ENCODE assay signal across 9 cellular contexts in genomic region chr14:105484069-105484996, GRCh38. TPM values are rescaled to one million over a fixed set of nuclear protein-coding genes. Genes with fewer than 3 reads are reported as not detected.
DNase-seq lines count a peak whose midpoint lies in the region; ATAC-seq and TF ChIP-seq lines count a peak whose summit lies in the region.
"Had no signal": no experiment of that assay in that cellular context is flagged by ENCODE, and none has a peak within 500 bp of the region (broad histone marks: within the 10 kb centered on the region; RNA-seq: fewer than 3 reads in every experiment).

No MANE protein-coding gene starts in this region.

- CTCF ChIA-PET in T-cell (lab: Charles Lee) = no interaction called here

- DNase-seq in AG08395 (ENCODE audit: low spot score) = peak; percentile 60
- peak in 31 of 34 experiments; percentile 33 to 79 (median 50) for DNase-seq in T-cell
- peak; percentile 43 to 69 for DNase-seq in central memory CD8-positive, alpha-beta T cell (ENCODE audit: low spot score in 2 of 2)
- no peak for DNase-seq in naive B cell
- no peak for DNase-seq in A172 (ENCODE audit: low spot score)
- no peak for DNase-seq in BE2C
- no peak for DNase-seq in stimulated activated CD4-positive, alpha-beta T cell treated with anti-CD3 and anti-CD28 coated beads, Interleukin-2, amount 100 ng/mL, for 48 hours
- DNase-seq: endodermal cell had no signal

- H3K36me3 Mint-ChIP-seq in T-cell = peaks cover 1% of the 10 kb centered on the region
- H3K36me3 Mint-ChIP-seq in central memory CD8-positive, alpha-beta T cell (ENCODE audit: insufficient read depth) = peaks cover 72% of the 10 kb centered on the region
- H3K36me3 Mint-ChIP-seq in naive B cell = no peaks in the 10 kb centered on the region

- ATAC-seq in T-cell (replicated peaks in 1 of 4) (no peak), naive B cell (ENCODE audit: low read depth in 2 of 2) (no peak), HG03175 (IDR thresholded peaks at IDR 0.05; ENCODE audit: unreplicated experiment) (no peak)
- ATAC-seq in central memory CD8-positive, alpha-beta T cell (replicated peaks; ENCODE audit: extremely low read depth, poor library complexity, severe bottlenecking) = no peak

- H3K4me3 Mint-ChIP-seq in T-cell (peak overlapping the region; percentile 15 to 87 (median 35)), naive B cell (peak overlapping the region in 6 of 8 donors; percentile 9 to 64 (median 34))
- peak overlapping the region; percentile 92 for H3K4me3 Mint-ChIP-seq in central memory CD8-positive, alpha-beta T cell
- H3K4me3 Mint-ChIP-seq: endodermal cell had no signal

- H3K4me3 ChIP-seq in BE2C (ENCODE audit: low read depth, low read length) = no peak overlapping the region

- H3K9me3 ChIP-seq in BE2C = no peaks in the 10 kb centered on the region

- POLR2A ChIA-PET in T-cell (lab: Charles Lee) = no interaction called here

- peaks cover 60 to 69% (median 62%) of the 10 kb centered on the region in 3 donors for H3K4me1 Mint-ChIP-seq in T-cell
- peaks cover 58% of the 10 kb centered on the region for H3K4me1 Mint-ChIP-seq in central memory CD8-positive, alpha-beta T cell
- peaks cover 45 to 70% (median 47%) of the 10 kb centered on the region in 3 donors for H3K4me1 Mint-ChIP-seq in naive B cell

- H3K9me3 Mint-ChIP-seq in T-cell = no peaks in the 10 kb centered on the region
- H3K9me3 Mint-ChIP-seq in central memory CD8-positive, alpha-beta T cell = no peaks in the 10 kb centered on the region
- no peaks in the 10 kb centered on the region for H3K9me3 Mint-ChIP-seq in naive B cell
- H3K9me3 Mint-ChIP-seq: endodermal cell had no signal

- no peak for TF ChIP-seq CTCF in BE2C (IDR thresholded peaks at IDR 0.05; ENCODE audit: low read depth, low read length)

- peaks cover 60% of the 10 kb centered on the region for H3K4me1 ChIP-seq in BE2C

- H3K27me3 Mint-ChIP-seq in T-cell (no peaks in the 10 kb centered on the region), naive B cell (no peaks in the 10 kb centered on the region)
- H3K27me3 Mint-ChIP-seq in central memory CD8-positive, alpha-beta T cell = no peaks in the 10 kb centered on the region

- no peaks in the 10 kb centered on the region for H3K27me3 ChIP-seq in BE2C

- peaks cover 6% of the 10 kb centered on the region for H3K36me3 ChIP-seq in BE2C

- peak overlapping the region; percentile 91 to 95 for H3K27ac Mint-ChIP-seq in T-cell
- peak overlapping the region; percentile 95 for H3K27ac Mint-ChIP-seq in central memory CD8-positive, alpha-beta T cell (ENCODE audit: low read depth)
- H3K27ac Mint-ChIP-seq in naive B cell = peak overlapping the region; percentile 72 to 96 (median 91)
- H3K27ac Mint-ChIP-seq: endodermal cell had no signal

RNA-seq across cellular contexts. Expression of gene CRIP1, which starts 2.4 kb away (rescaled TPM):
- total RNA-seq in T-cell = 100 to 1,000 TPM; 224 to 477 (median 329) TPM
- polyA plus RNA-seq in naive B cell (ENCODE audit: low read depth in 6 of 6) = 100 to 1,000 TPM; 115 to 495 (median 235) TPM
- 1.5 TPM in 1 of 2 replicates, not detected in the other for total RNA-seq in A172 (2014; rRNA removed; shearing (Covaris generic))
- polyA plus RNA-seq in BE2C (2012; ENCODE audit: insufficient read depth, insufficient read length, low read depth) = 451 TPM

RNA-seq across cellular contexts. Expression of gene TEDC1, which starts 6.7 kb away (rescaled TPM):
- 100 to 1,000 TPM in 1 of 5 donors, 10 to 100 TPM in 4; 32.8 to 186 (median 37.5) TPM for total RNA-seq in T-cell
- polyA plus RNA-seq in naive B cell (ENCODE audit: low read depth in 6 of 6) = 10 to 100 TPM in 3 of 6 donors, 1 to 10 TPM in 3; 3.5 to 13.6 (median 8.3) TPM
- 14.1 and 21.9 TPM in 2 replicates for total RNA-seq in A172 (2014; rRNA removed; shearing (Covaris generic))
- polyA plus RNA-seq in BE2C (2012; ENCODE audit: insufficient read depth, insufficient read length, low read depth) = 40.9 TPM

RNA-seq across cellular contexts. Expression of gene CRIP2, which starts 9.7 kb away (rescaled TPM):
- total RNA-seq in T-cell = 10 to 100 TPM in 4 of 5 donors, 1 to 10 TPM in 1; 6.4 to 38.7 (median 19.7) TPM
- 10 to 100 TPM in 2 of 6 donors, 1 to 10 TPM in 4; 2.0 to 27.3 (median 8.4) TPM for polyA plus RNA-seq in naive B cell (ENCODE audit: low read depth in 6 of 6)
- total RNA-seq in A172 (2014; rRNA removed; shearing (Covaris generic)) = 195 and 204 TPM in 2 replicates
- 2,068 TPM for polyA plus RNA-seq in BE2C (2012; ENCODE audit: insufficient read depth, insufficient read length, low read depth)

RNA-seq across cellular contexts. Expression of gene TMEM121, which starts 42.0 kb away (rescaled TPM):
- total RNA-seq in T-cell = 1 to 10 TPM; 1.8 to 6.7 (median 4.0) TPM
- 1 to 10 TPM; 1.4 to 3.3 (median 1.9) TPM for polyA plus RNA-seq in naive B cell (ENCODE audit: low read depth in 6 of 6)
- 9.2 and 11.3 TPM in 2 replicates for total RNA-seq in A172 (2014; rRNA removed; shearing (Covaris generic))
- polyA plus RNA-seq in BE2C (2012; ENCODE audit: insufficient read depth, insufficient read length, low read depth) = 11.3 TPM

Comparison
In these comparisons a context has a peak if more than half of its experiments do, and no peak if none do; other contexts are left out.
1. DNase-seq: peak in AG08395 (single experiment), T-cell (31 of 34) and central memory CD8-positive, alpha-beta T cell (2 of 2); none in naive B cell (single experiment), A172 (single experiment), BE2C (single experiment) and stimulated activated CD4-positive, alpha-beta T cell treated with anti-CD3 and anti-CD28 coated beads, Interleukin-2, amount 100 ng/mL, for 48 hours (0 of 2).
2. H3K4me3 Mint-ChIP-seq: peak in every context shown above with its lines; median percentile 92 in central memory CD8-positive, alpha-beta T cell; 35 in T-cell; 34 in naive B cell.
3. RNA of gene CRIP1, which starts 2.4 kb away (total RNA-seq): 224 to 477 TPM in T-cell; 1.5 TPM in A172; every median in the first group is over 10 times any median in the second.
4. Peak in every context shown above with its lines, with median percentiles within 50 percentile points of each other: H3K27ac Mint-ChIP-seq.